In genomic region chr15:65081758-65082157, GRCh38 we compare ENCODE assay signal across 13 cellular contexts.
DNase-seq lines count a peak whose midpoint lies in the region; TF ChIP-seq lines count a peak whose summit lies in the region.
"Had no signal": no experiment of that assay in that cellular context is flagged by ENCODE, and none has a peak within 500 bp of the region (broad histone marks: within the 10 kb centered on the region; RNA-seq: fewer than 3 reads in every experiment).

No MANE protein-coding gene starts in this region.

- peak; percentile 28 for DNase-seq in COLO829 (ENCODE audit: low spot score)
- DNase-seq in coronary artery (ENCODE audit: low spot score): no peak
- DNase-seq in stimulated activated CD4-positive, alpha-beta T cell treated with anti-CD3 and anti-CD28 coated beads, Interleukin-2, amount 100 ng/mL, for 4 hours (ENCODE audit: low read depth): peak; percentile 18
- no peak for DNase-seq in hepatic stellate cell (ENCODE audit: low spot score)
- DNase-seq in medulla oblongata (ENCODE audit: extremely low spot score): no peak
- DNase-seq in DMS 273 (lab: John Stamatoyannopoulos, UW; ENCODE audit: unreplicated experiment): no peak
- DNase-seq: CD8-positive, alpha-beta T cell; NCI-H526; RPMI8226; stomach had no signal

- H4K20me1 ChIP-seq in BLaER1 treated with 17β-estradiol and CSF1 and Interleukin-3, amounts not matched to agents 10 nM and 100 nM: peaks cover 0 to 7% (median 0%) of the 10 kb centered on the region in 11 experiments; a peak in 2 of 22 replicates

- H3K27me3 ChIP-seq in BLaER1 treated with 17β-estradiol and CSF1 and Interleukin-3, amounts not matched to agents 10 nM and 100 nM: 0 out of 22 replicates have a peak, but pooled peaks cover 0 to 1% (median 0%) of the 10 kb centered on the region in 11 experiments

- H3K9me3 ChIP-seq in BLaER1 treated with 17β-estradiol and CSF1 and Interleukin-3, amounts not matched to agents 10 nM and 100 nM (replicated peaks in 1 of 11): no peaks in the 10 kb centered on the region; a peak in 1 of 22 replicates
- H3K9me3 ChIP-seq: mucosa of descending colon, stomach had no signal

- no peak overlapping the region for H3K27ac ChIP-seq in BLaER1 treated with 17β-estradiol and CSF1 and Interleukin-3, amounts not matched to agents 10 nM and 100 nM
- peak overlapping the region; percentile 60 to 94 for H3K27ac ChIP-seq in coronary artery
- H3K27ac ChIP-seq: stomach had no signal

- H3K4me2 ChIP-seq in BLaER1 treated with 17β-estradiol and CSF1 and Interleukin-3, amounts not matched to agents 10 nM and 100 nM: peak overlapping the region in 10 of 11 experiments; percentile 50 to 65 (median 56); a peak in 19 of 22 replicates

- 0 out of 22 replicates have a peak overlapping the region, but pooled peaks of 1 of the 11 experiments have one; percentile 24 for H3K9ac ChIP-seq in BLaER1 treated with 17β-estradiol and CSF1 and Interleukin-3, amounts not matched to agents 10 nM and 100 nM

- H3K4me3 ChIP-seq in BLaER1 treated with 17β-estradiol and CSF1 and Interleukin-3, amounts not matched to agents 10 nM and 100 nM: no peak overlapping the region
- no peak overlapping the region for H3K4me3 ChIP-seq in coronary artery
- H3K4me3 ChIP-seq: K562, mucosa of descending colon, stomach had no signal

- no peak for TF ChIP-seq CTCF in coronary artery (IDR thresholded peaks at IDR 0.05)

- peaks cover 12 to 51% (median 42%) of the 10 kb centered on the region in 10 experiments for H3K4me1 ChIP-seq in BLaER1 treated with 17β-estradiol and CSF1 and Interleukin-3, amounts not matched to agents 10 nM and 100 nM

- no peaks in the 10 kb centered on the region for H3K36me3 ChIP-seq in BLaER1 treated with 17β-estradiol and CSF1 and Interleukin-3, amounts not matched to agents 10 nM and 100 nM
- H3K36me3 ChIP-seq: stomach had no signal

Comparison
In these comparisons a context has a peak if more than half of its experiments do, and no peak if none do; other contexts are left out.
1. H3K27ac ChIP-seq: peak in coronary artery (2 of 2); none in BLaER1 treated with 17β-estradiol and CSF1 and Interleukin-3, amounts not matched to agents 10 nM and 100 nM (0 of 11).
2. DNase-seq: peak in COLO829 (single experiment) and stimulated activated CD4-positive, alpha-beta T cell treated with anti-CD3 and anti-CD28 coated beads, Interleukin-2, amount 100 ng/mL, for 4 hours (single experiment); none in coronary artery (single experiment), hepatic stellate cell (single experiment), medulla oblongata (single experiment) and DMS 273 (single experiment).